In the genomic region with DNA sequence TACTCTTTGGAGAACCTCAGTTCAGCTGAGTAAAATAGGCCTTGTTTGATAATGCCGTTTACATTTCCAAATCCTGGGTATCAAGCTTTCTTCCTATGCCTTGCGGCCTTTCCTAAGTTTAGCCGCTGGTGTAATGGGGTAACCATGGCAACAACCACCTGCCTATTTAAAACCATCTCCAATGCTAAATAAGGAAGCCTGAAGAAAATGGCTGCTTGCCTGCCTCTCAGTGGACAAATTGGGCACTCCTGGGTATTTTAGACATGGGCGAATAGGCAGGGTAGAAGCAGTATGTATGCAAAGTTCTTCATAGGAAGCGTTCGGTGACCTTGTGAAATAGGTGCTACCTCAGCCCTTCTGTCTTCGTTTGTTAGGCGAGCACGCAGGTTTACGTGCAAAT, we compare ENCODE assay signal across 11 cellular contexts.
A peak's percentile ranks its signal among the peaks of the same experiment; 100 is the strongest.
DNase-seq lines count a peak whose midpoint lies in the region; ATAC-seq, FAIRE-seq and TF ChIP-seq lines count a peak whose summit lies in the region.
"Had no signal": no experiment of that assay in that cellular context is flagged by ENCODE, and none has a peak within 500 bp of the region (broad histone marks: within the 10 kb centered on the region; RNA-seq: fewer than 3 reads in every experiment).

No MANE protein-coding gene starts in this region.

- no peak overlapping the region for H2AFZ ChIP-seq in PC-3 (ENCODE audit: low read length)
- H2AFZ ChIP-seq in fibroblast of lung (ENCODE audit: low read length) = no peak overlapping the region

- no peaks in the 10 kb centered on the region for H3K79me2 ChIP-seq in PC-3 (ENCODE audit: low read length)
- H3K79me2 ChIP-seq in fibroblast of lung (ENCODE audit: control insufficient read depth, insufficient read depth, low read length) = no peaks in the 10 kb centered on the region

- CTCF ChIA-PET in PC-3 (lab: Charles Lee) = no interaction called here

- H3K9ac ChIP-seq in PC-3 (ENCODE audit: low read length) = no peak overlapping the region
- no peak overlapping the region for H3K9ac ChIP-seq in fibroblast of lung (ENCODE audit: insufficient read depth, low read length)

- no peak for DNase-seq in Right ventricle myocardium inferior (ENCODE audit: missing footprints)
- no peak for DNase-seq in cardiac septum (ENCODE audit: low spot score)
- peak; percentile 19 for DNase-seq in PC-3
- DNase-seq in fibroblast of lung (ENCODE audit: low read depth in 2 of 2) = peak; percentile 19 to 24
- DNase-seq in stomach = peak; percentile 58
- DNase-seq in urothelium cell line (ENCODE audit: low spot score) = no peak
- no peak for DNase-seq in globus pallidus (ENCODE audit: low spot score)
- no peak for DNase-seq in GOT3 (lab: John Stamatoyannopoulos, UW)
- DNase-seq: right cardiac atrium had no signal

- H3K4me3 ChIP-seq in PC-3 (ENCODE audit: low read length) (no peak overlapping the region), fibroblast of lung (replicated peaks in 1 of 4; ENCODE audit: control extremely low read depth in 1 of 4, insufficient read depth in 1 of 4, low read depth in 3 of 4, low read length in 4 of 4) (no peak overlapping the region), stomach (no peak overlapping the region)

- H3K9me2 ChIP-seq in PC-3 (replicated peaks; ENCODE audit: low read length) = no peaks in the 10 kb centered on the region

- no peaks in the 10 kb centered on the region for H3K9me3 ChIP-seq in PC-3 (ENCODE audit: low read length)
- H3K9me3 ChIP-seq in fibroblast of lung (ENCODE audit: control insufficient read depth, insufficient read depth, low read depth, low read length) = no peaks in the 10 kb centered on the region
- H3K9me3 ChIP-seq in stomach = no peaks in the 10 kb centered on the region

- H3F3A ChIP-seq in PC-3 (ENCODE audit: low read length, unreplicated experiment) = no peaks in the 10 kb centered on the region

- BruUV-seq in PC-3 (replicated peaks; lab: Mats Ljungman, UMichigan) = no TSS peak

- WGBS in stomach, 5 donors = 50 to 75% (median 61%) methylated on average over 10 of the region's 10 CpGs

- FAIRE-seq in urothelium cell line (lab: Jason Lieb, UNC) = no peak

- H3K27ac ChIP-seq in PC-3 (ENCODE audit: low read length) (no peak overlapping the region), fibroblast of lung (ENCODE audit: insufficient read depth, low read length) (no peak overlapping the region), stomach (no peak overlapping the region)

- H4K20me1 ChIP-seq in PC-3 (ENCODE audit: low read length) (no peaks in the 10 kb centered on the region), fibroblast of lung (ENCODE audit: control insufficient read depth, extremely low read depth, insufficient read depth, low read length) (no peaks in the 10 kb centered on the region)

- no peak for TF ChIP-seq EP300 in stomach (IDR thresholded peaks at IDR 0.05)

- TF ChIP-seq POLR2A in stomach (IDR thresholded peaks at IDR 0.05) = no peak

- ATAC-seq in Right ventricle myocardium inferior = peak; percentile 27
- no peak for ATAC-seq in PC-3
- ATAC-seq: activated CD4-positive, CD25-positive, alpha-beta regulatory T cell treated with anti-CD3 and anti-CD28 coated beads, Interleukin-2, amount 50 U/mL, for 24 hours; stimulated activated effector memory CD8-positive, alpha-beta T cell treated with anti-CD3 and anti-CD28 coated beads, Interleukin-12 subunit alpha, Interleukin-12 subunit beta, amount 100 ng/mL, for 72 hours had no signal

- POLR2A ChIA-PET in PC-3 (lab: Charles Lee; ENCODE audit: unreplicated experiment) = no interaction called here

- intact Hi-C loops in Right ventricle myocardium inferior (cut with DNase I) = no loop called here
- intact Hi-C loops in cardiac septum (cut with DNase I) = no loop called here
- intact Hi-C loops in PC-3 (cut with micrococcal nuclease) = no loop called here
- intact Hi-C loops in stomach (cut with DNase I; ENCODE audit: low total_unique reads) = no loop called here

- H3K4me1 ChIP-seq in PC-3 (ENCODE audit: insufficient read depth, low read length) (no peaks in the 10 kb centered on the region), fibroblast of lung (ENCODE audit: control insufficient read depth, extremely low read depth, insufficient read depth, low read length) (peaks cover 2% of the 10 kb centered on the region), stomach (peaks cover 10 to 39% (median 16%) of the 10 kb centered on the region in 4 donors)

- H3K4me2 ChIP-seq in PC-3 (ENCODE audit: low read length) = no peak overlapping the region
- H3K4me2 ChIP-seq in fibroblast of lung (ENCODE audit: extremely low read depth, insufficient read depth, low read length) = no peak overlapping the region

- H3K27me3 ChIP-seq in PC-3 (ENCODE audit: low read length) (peaks cover 18% of the 10 kb centered on the region), fibroblast of lung (ENCODE audit: control insufficient read depth, insufficient read depth, low read length) (no peaks in the 10 kb centered on the region), stomach (no peaks in the 10 kb centered on the region)

- H3K36me3 ChIP-seq in PC-3 (ENCODE audit: low read depth, low read length) (no peaks in the 10 kb centered on the region), fibroblast of lung (ENCODE audit: control insufficient read depth, insufficient read depth, low read length) (no peaks in the 10 kb centered on the region), stomach (no peaks in the 10 kb centered on the region)

- TF ChIP-seq CTCF in PC-3 (conservative IDR thresholded peaks at IDR 0.05; ENCODE audit: low read depth, low read length) (peak; percentile 39), fibroblast of lung (conservative IDR thresholded peaks at IDR 0.05 in 1 of 2, IDR thresholded peaks at IDR 0.05 in 1 of 2; ENCODE audit: low read depth in 1 of 2, low read length in 2 of 2) (peak in 1 of 2 donors; percentile 7), stomach (IDR thresholded peaks at IDR 0.05) (peak in 1 of 7 experiments; percentile 11)

Comparison
In these comparisons a context has a peak if more than half of its experiments do, and no peak if none do; other contexts are left out.
1. DNase-seq: peak in PC-3 (single experiment), fibroblast of lung (2 of 2) and stomach (single experiment); none in Right ventricle myocardium inferior (single experiment), cardiac septum (single experiment), urothelium cell line (single experiment), globus pallidus (single experiment) and GOT3 (single experiment).